1 cellular context compared by ENCODE assay signal in the genomic region with DNA sequence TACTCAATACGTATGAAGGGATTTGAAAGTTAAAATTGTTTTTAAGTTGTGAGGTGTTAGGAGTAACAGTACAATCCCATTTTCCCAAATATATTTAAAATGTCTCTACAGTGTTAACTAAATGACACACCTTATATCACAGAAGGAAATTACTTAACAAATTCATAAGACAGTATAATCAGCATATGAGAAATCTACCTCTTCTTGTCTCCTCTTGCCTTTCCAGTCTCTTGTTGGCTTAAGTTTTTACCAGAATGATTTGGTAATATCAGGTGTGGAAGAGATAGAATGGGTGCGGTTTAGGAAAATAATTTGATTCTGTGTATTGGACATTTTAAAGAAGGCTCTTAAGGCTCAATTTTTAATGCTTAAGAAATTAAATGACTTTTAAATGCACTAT.
TF ChIP-seq lines count a peak whose summit lies in the region.

No MANE protein-coding gene starts in this region.

TF ChIP-seq in HepG2, 621 proteins besides CTCF, POLR2A, EP300 and RAD21:
- no peak for TF ChIP-seq ZEB1 (IDR thresholded peaks at IDR 0.05; ENCODE audit: insufficient replicate concordance, low read depth)
- TF ChIP-seq ZNF839 (CRISPR knock-in tag; IDR thresholded peaks at IDR 0.05; ENCODE audit: borderline replicate concordance) = no peak
- TF ChIP-seq HNF4A (CRISPR knock-in tag; IDR thresholded peaks at IDR 0.05) = no peak
